Comparison of ENCODE assay signal across 25 cellular contexts in genomic region chr4:158991534-158992155, GRCh38.
A peak's percentile ranks its signal among the peaks of the same experiment; 100 is the strongest.
DNase-seq lines count a peak whose midpoint lies in the region; ATAC-seq, FAIRE-seq and TF ChIP-seq lines count a peak whose summit lies in the region.
"Had no signal": no experiment of that assay in that cellular context is flagged by ENCODE, and none has a peak within 500 bp of the region (broad histone marks: within the 10 kb centered on the region; RNA-seq: fewer than 3 reads in every experiment).

No MANE protein-coding gene starts in this region.

- no peaks in the 10 kb centered on the region for H3K36me3 ChIP-seq in K562 (ENCODE audit: control insufficient read depth, insufficient read depth, low read length)
- H3K36me3 ChIP-seq: BE2C, MG63 had no signal

- 41% methylated on average over 5 of the region's 5 CpGs for WGBS in K562 (ENCODE audit: insufficient coverage, low coverage, missing lambda C conversion rate)

- no peaks in the 10 kb centered on the region for H4K20me1 ChIP-seq in K562 (replicated peaks; ENCODE audit: control insufficient read depth, insufficient read depth, low read length)

- DNase-seq in K562 (ENCODE audit: extremely low read depth in 1 of 4, low spot score in 3 of 4), result no peak
- DNase-seq in RWPE1 (ENCODE audit: low spot score), result no peak
- DNase-seq in dorsolateral prefrontal cortex, result no peak
- DNase-seq: ACHN; BE2C; C1 segment of cervical spinal cord; Caco-2; CD4-positive, CD25-positive, alpha-beta regulatory T cell; CD8-positive, alpha-beta memory T cell; DMS79; GDM1; GM23248; HCEC 1CT; HFFc6; Karpas-422; KBM-7; MG63 had no signal

- CTCF ChIA-PET in K562 (lab: Yijun Ruan, JAX; ENCODE audit: low intra/inter-chr PET ratio), result no interaction called here
- CTCF ChIA-PET in RWPE1 (lab: Yijun Ruan, JAX), result interaction anchor here (0.7 kb wide), 1 partner anchor 226 kb away, joined by 5 read pairs; no protein-coding TSS in a partner anchor

- H3K9ac ChIP-seq in K562 (ENCODE audit: insufficient read depth in 1 of 2, low read depth in 2 of 2, low read length in 2 of 2), result no peak overlapping the region
- H3K9ac ChIP-seq: GM23248 had no signal

- TF ChIP-seq RAD21 in K562 (CRISPR knock-in tag; conservative IDR thresholded peaks at IDR 0.05 in 1 of 2, IDR thresholded peaks at IDR 0.05 in 1 of 2), result no peak

- H3K27ac ChIP-seq in K562 (ENCODE audit: extremely low read depth, low read depth, low read length) (no peak overlapping the region), RWPE1 (no peak overlapping the region), dorsolateral prefrontal cortex (no peak overlapping the region)
- H3K27ac ChIP-seq: GM23248 had no signal

- H3K27me3 ChIP-seq in K562 (ENCODE audit: control insufficient read depth in 2 of 2, insufficient read depth in 2 of 2, low read length in 2 of 2) (no peaks in the 10 kb centered on the region), dorsolateral prefrontal cortex (no peaks in the 10 kb centered on the region)
- H3K27me3 ChIP-seq: BE2C, MG63 had no signal

- no peak overlapping the region for H2AFZ ChIP-seq in K562 (ENCODE audit: low read depth, low read length)
- H2AFZ ChIP-seq: GM23248 had no signal

- ATAC-seq in GM18858 (IDR thresholded peaks at IDR 0.05; ENCODE audit: unreplicated experiment) (peak; percentile 53), GM18867 (IDR thresholded peaks at IDR 0.05; ENCODE audit: unreplicated experiment) (peak; percentile 47), HG03442 (IDR thresholded peaks at IDR 0.05; ENCODE audit: unreplicated experiment) (peak; percentile 42), K562 (0 out of 3 replicates have a peak, but pooled peaks have one; percentile 31), HG02870 (IDR thresholded peaks at IDR 0.05; ENCODE audit: unreplicated experiment) (no peak), GM18868 (IDR thresholded peaks at IDR 0.05; ENCODE audit: unreplicated experiment) (no peak)

- peaks cover 0 to 3% of the 10 kb centered on the region in 2 experiments; a peak in 2 of 5 replicates for H3K4me1 ChIP-seq in K562 (replicated peaks in 1 of 2; ENCODE audit: control insufficient read depth in 2 of 2, insufficient read depth in 2 of 2, low read length in 2 of 2)
- H3K4me1 ChIP-seq: BE2C, Caco-2 had no signal

- H3K9me1 ChIP-seq in K562 (ENCODE audit: control insufficient read depth, insufficient read depth, low read length), result no peaks in the 10 kb centered on the region

- POLR2A ChIA-PET in K562 (lab: Yijun Ruan, JAX) (interaction anchor here (0.6 to 1.0 kb wide), 2 partner anchors 8 to 12 kb away, joined by 3 to 5 read pairs; no protein-coding TSS in a partner anchor), RWPE1 (lab: Yijun Ruan, JAX; ENCODE audit: low non-redundant PET) (no interaction called here)

- intact Hi-C loops in K562 (cut with micrococcal nuclease) (no loop called here), dorsolateral prefrontal cortex (cut with DNase I) (no loop called here)

- no peak for FAIRE-seq in K562 (lab: Jason Lieb, UNC)
- FAIRE-seq: A204.1, D721Med, H54 had no signal

- no peak for TF ChIP-seq POLR2A in K562 (conservative IDR thresholded peaks at IDR 0.05)

- H3K4me3 ChIP-seq in K562 (no peak overlapping the region), dorsolateral prefrontal cortex (no peak overlapping the region)
- H3K4me3 ChIP-seq: GM23248, MG63 had no signal

- TF ChIP-seq CTCF in K562 (IDR thresholded peaks at IDR 0.05 in 2 of 3, conservative IDR thresholded peaks at IDR 0.05 in 1 of 3; ENCODE audit: insufficient read depth in 2 of 3, low read depth in 1 of 3, low read length in 3 of 3), result no peak
- no peak for TF ChIP-seq CTCF in RWPE1 (conservative IDR thresholded peaks at IDR 0.05; ENCODE audit: low read depth)
- TF ChIP-seq CTCF in dorsolateral prefrontal cortex (IDR thresholded peaks at IDR 0.05 in 54 of 56, conservative IDR thresholded peaks at IDR 0.05 in 2 of 56; ENCODE audit: low read depth in 1 of 56, partially characterized antibody in 56 of 56), result no peak

- H3K79me2 ChIP-seq in K562 (ENCODE audit: control insufficient read depth, insufficient read depth, low read length), result no peaks in the 10 kb centered on the region

- H3K9me3 ChIP-seq in K562 (replicated peaks; ENCODE audit: control insufficient read depth, insufficient read depth, low read depth, low read length), result no peaks in the 10 kb centered on the region
- H3K9me3 ChIP-seq: BE2C, Caco-2, MG63 had no signal

- in situ Hi-C loops in K562 (cut with MboI), result no loop called here

- BruUV-seq in K562 (replicated peaks; lab: Mats Ljungman, UMichigan), result no TSS peak

- H3K4me2 ChIP-seq in K562 (ENCODE audit: insufficient read depth, low read length), result no peak overlapping the region

- no peak for TF ChIP-seq EP300 in K562 (IDR thresholded peaks at IDR 0.05; ENCODE audit: low read length)

TF ChIP-seq in K562, 482 proteins besides CTCF, POLR2A, EP300 and RAD21:
- peak; percentile 41; the same call in 1 of the 2 replicates for TF ChIP-seq CEBPG (CRISPR knock-in tag; IDR thresholded peaks at IDR 0.05)
- peak; percentile 28 to 74; a peak in 2 of 4 replicates for TF ChIP-seq CEBPG (tag; conservative IDR thresholded peaks at IDR 0.05 in 1 of 2, IDR thresholded peaks at IDR 0.05 in 1 of 2)
- no peak for TF ChIP-seq TOE1 (IDR thresholded peaks at IDR 0.05; ENCODE audit: borderline replicate concordance)
- no peak for TF ChIP-seq TOE1 (CRISPR knock-in tag; IDR thresholded peaks at IDR 0.05; ENCODE audit: borderline replicate concordance, low read depth)
- TF ChIP-seq CEBPB (tag; IDR thresholded peaks at IDR 0.05), result 0 out of 2 replicates have a peak, but pooled peaks have one; percentile 9
- TF ChIP-seq ATF3 (IDR thresholded peaks at IDR 0.05), result peak; percentile 47
- TF ChIP-seq ATF3 (CRISPR knock-in tag; conservative IDR thresholded peaks at IDR 0.05), result no peak

Comparison
In these comparisons a context has a peak if more than half of its experiments do, and no peak if none do; other contexts are left out.
1. ATAC-seq: peak in GM18858 (single experiment), GM18867 (single experiment), HG03442 (single experiment) and K562 (single experiment); none in HG02870 (single experiment) and GM18868 (single experiment).